17 cellular contexts compared by ENCODE assay signal in genomic region chr4:23091674-23092073, GRCh38.
"Had no signal": no experiment of that assay in that cellular context is flagged by ENCODE, and none has a peak within 500 bp of the region (broad histone marks: within the 10 kb centered on the region; RNA-seq: fewer than 3 reads in every experiment).

No MANE protein-coding gene starts in this region.

- H3K4me1 ChIP-seq: esophagus squamous epithelium had no signal

- H3K4me2 ChIP-seq: hepatocyte had no signal

- H3K9me3 Mint-ChIP-seq: activated CD4-positive, alpha-beta T cell treated with anti-CD3 and anti-CD28 coated beads, Interleukin-2, amount 10 ng/mL, durations not matched to agents 24 days and 14 days had no signal

- H3K4me1 Mint-ChIP-seq: activated CD4-positive, alpha-beta T cell treated with anti-CD3 and anti-CD28 coated beads, Interleukin-2, amount 10 ng/mL, durations not matched to agents 24 days and 14 days; activated naive CD8-positive, alpha-beta T cell treated with anti-CD3 and anti-CD28 coated beads for 36 hours; activated T-helper 17 cell treated with anti-CD3 and anti-CD28 coated beads, Interleukin-2, amount 50 U/mL, for 72 hours; naive thymus-derived CD8-positive, alpha-beta T cell; stimulated activated naive B cell treated with anti-CD40 and anti-IgM and Interleukin-4, amounts not matched to agents 10 μg/mL and 1 μg/mL and 100 μg/mL, for 72 hours had no signal

- H3K27ac ChIP-seq: esophagus squamous epithelium, hepatocyte, ovary had no signal

- H3K4me3 ChIP-seq: esophagus squamous epithelium, hepatocyte, ovary had no signal

- H3K27ac Mint-ChIP-seq: activated CD4-positive, alpha-beta T cell treated with anti-CD3 and anti-CD28 coated beads, Interleukin-2, amount 10 ng/mL, durations not matched to agents 24 days and 14 days; activated CD8-positive, alpha-beta T cell treated with anti-CD3 and anti-CD28 coated beads for 36 hours; activated naive CD8-positive, alpha-beta T cell treated with anti-CD3 and anti-CD28 coated beads for 36 hours; activated T-helper 17 cell treated with anti-CD3 and anti-CD28 coated beads, Interleukin-2, amount 50 U/mL, for 72 hours; dendritic cell treated with granulocyte-macrophage colony-stimulating factor and Interleukin-4, amounts not matched to agents 40 ng/mL and 50 ng/mL, for 4 days; naive thymus-derived CD8-positive, alpha-beta T cell; stimulated activated naive B cell treated with anti-CD40 and anti-IgM and Interleukin-4, amounts not matched to agents 10 μg/mL and 1 μg/mL and 100 μg/mL, for 72 hours had no signal

- DNase-seq: activated CD4-positive, alpha-beta T cell treated with anti-CD3 and anti-CD28 coated beads, Interleukin-2, amount 10 ng/mL, durations not matched to agents 24 days and 14 days; activated CD4-positive, CD25-positive, alpha-beta regulatory T cell; activated CD8-positive, alpha-beta T cell treated with anti-CD3 and anti-CD28 coated beads for 36 hours; activated naive CD4-positive, alpha-beta T cell; activated naive CD8-positive, alpha-beta T cell treated with anti-CD3 and anti-CD28 coated beads for 36 hours; activated T-cell treated with anti-CD3 and anti-CD28 coated beads, Interleukin-2, amount 50 U/mL, for 1 hour; amniotic stem cell; effector memory CD4-positive, alpha-beta T cell; esophagus squamous epithelium; mesendoderm; naive thymus-derived CD8-positive, alpha-beta T cell; ovary; stimulated activated CD4-positive, alpha-beta T cell treated with anti-CD3 and anti-CD28 coated beads, Interleukin-4, amount 100 ng/mL, for 4 hours; stimulated activated naive B cell treated with anti-CD40 and anti-IgM and Interleukin-4, amounts not matched to agents 10 μg/mL and 1 μg/mL and 100 μg/mL, for 72 hours had no signal

- H3K36me3 ChIP-seq: esophagus squamous epithelium, ovary had no signal

- H3K36me3 Mint-ChIP-seq: activated naive CD8-positive, alpha-beta T cell treated with anti-CD3 and anti-CD28 coated beads for 36 hours; stimulated activated naive B cell treated with anti-CD40 and anti-IgM and Interleukin-4, amounts not matched to agents 10 μg/mL and 1 μg/mL and 100 μg/mL, for 72 hours had no signal

- H3K9me3 ChIP-seq: ovary had no signal

- H3K27me3 Mint-ChIP-seq: activated CD4-positive, alpha-beta T cell treated with anti-CD3 and anti-CD28 coated beads, Interleukin-2, amount 10 ng/mL, durations not matched to agents 24 days and 14 days; activated CD8-positive, alpha-beta T cell treated with anti-CD3 and anti-CD28 coated beads for 36 hours; activated naive CD8-positive, alpha-beta T cell treated with anti-CD3 and anti-CD28 coated beads for 36 hours; activated T-helper 17 cell treated with anti-CD3 and anti-CD28 coated beads, Interleukin-2, amount 50 U/mL, for 72 hours; dendritic cell treated with granulocyte-macrophage colony-stimulating factor and Interleukin-4, amounts not matched to agents 40 ng/mL and 50 ng/mL, for 4 days; naive thymus-derived CD8-positive, alpha-beta T cell; stimulated activated naive B cell treated with anti-CD40 and anti-IgM and Interleukin-4, amounts not matched to agents 10 μg/mL and 1 μg/mL and 100 μg/mL, for 72 hours had no signal

- H3K4me3 Mint-ChIP-seq: activated CD4-positive, alpha-beta T cell treated with anti-CD3 and anti-CD28 coated beads, Interleukin-2, amount 10 ng/mL, durations not matched to agents 24 days and 14 days; activated CD8-positive, alpha-beta T cell treated with anti-CD3 and anti-CD28 coated beads for 36 hours; activated naive CD8-positive, alpha-beta T cell treated with anti-CD3 and anti-CD28 coated beads for 36 hours; activated T-helper 17 cell treated with anti-CD3 and anti-CD28 coated beads, Interleukin-2, amount 50 U/mL, for 72 hours; dendritic cell treated with granulocyte-macrophage colony-stimulating factor and Interleukin-4, amounts not matched to agents 40 ng/mL and 50 ng/mL, for 4 days; naive thymus-derived CD8-positive, alpha-beta T cell; stimulated activated naive B cell treated with anti-CD40 and anti-IgM and Interleukin-4, amounts not matched to agents 10 μg/mL and 1 μg/mL and 100 μg/mL, for 72 hours had no signal

- H3K27me3 ChIP-seq: esophagus squamous epithelium, hepatocyte, ovary had no signal
